Comparison of ENCODE assay signal across 8 cellular contexts in genomic region chr15:76060098-76060989, GRCh38. TPM values are rescaled to one million over a fixed set of nuclear protein-coding genes. Genes with fewer than 3 reads are reported as not detected.
A peak's percentile ranks its signal among the peaks of the same experiment; 100 is the strongest.
DNase-seq lines count a peak whose midpoint lies in the region; ATAC-seq and TF ChIP-seq lines count a peak whose summit lies in the region.

No MANE protein-coding gene starts in this region.

- no peaks in the 10 kb centered on the region for H3K9me3 Mint-ChIP-seq in GM23338

- H3K9me3 ChIP-seq in endocrine pancreas (ENCODE audit: control insufficient read depth, low read length) (no peaks in the 10 kb centered on the region), neutrophil (no peaks in the 10 kb centered on the region)

- no peaks in the 10 kb centered on the region for H3K36me3 Mint-ChIP-seq in GM23338 (ENCODE audit: low read depth)

- H3K4me3 ChIP-seq in GM23338 (peak overlapping the region; percentile 85), endocrine pancreas (ENCODE audit: control insufficient read depth, insufficient read depth, low read length) (no peak overlapping the region), neutrophil (ENCODE audit: low read depth in 1 of 2, low read length in 1 of 2) (peak overlapping the region; percentile 35 to 47)

- no peaks in the 10 kb centered on the region for H3K79me2 ChIP-seq in GM23338 (replicated peaks; ENCODE audit: insufficient read depth)

- peak overlapping the region; percentile 94 for H3K4me2 ChIP-seq in GM23338

- no peak for DNase-seq in GM23338 (ENCODE audit: low spot score)
- DNase-seq in T-helper 22 cell (ENCODE audit: low read depth): peak; percentile 13
- no peak for DNase-seq in NCI-H2029 (lab: John Stamatoyannopoulos, UW)
- no peak for DNase-seq in Kasumi-1 (lab: John Stamatoyannopoulos, UW)

- H3K4me1 Mint-ChIP-seq in GM23338: peaks cover 57% of the 10 kb centered on the region

- peak overlapping the region; percentile 99 for H2AFZ ChIP-seq in GM23338

- H3K27ac Mint-ChIP-seq in GM23338: no peak overlapping the region

- TF ChIP-seq CTCF in GM23338 (conservative IDR thresholded peaks at IDR 0.05; ENCODE audit: low read depth in 2 of 2) (no peak), neutrophil (IDR thresholded peaks at IDR 0.05) (no peak)

- H3K27ac ChIP-seq in GM23338 (ENCODE audit: low read depth) (no peak overlapping the region), neutrophil (no peak overlapping the region)

- H3K4me1 ChIP-seq in GM23338 (ENCODE audit: insufficient read depth): peaks cover 46% of the 10 kb centered on the region
- H3K4me1 ChIP-seq in endocrine pancreas (ENCODE audit: control insufficient read depth, insufficient read depth, low read length): peaks cover 7% of the 10 kb centered on the region
- H3K4me1 ChIP-seq in neutrophil (ENCODE audit: control insufficient read depth in 1 of 2, insufficient read depth in 1 of 2, low read depth in 1 of 2, low read length in 1 of 2): peaks cover 26 to 34% of the 10 kb centered on the region in 2 experiments

- H3K36me3 ChIP-seq in GM23338 (ENCODE audit: insufficient read depth) (no peaks in the 10 kb centered on the region), endocrine pancreas (ENCODE audit: control insufficient read depth, insufficient read depth, low read length) (no peaks in the 10 kb centered on the region), neutrophil (no peaks in the 10 kb centered on the region)

- H3K9ac ChIP-seq in endocrine pancreas (ENCODE audit: control insufficient read depth, insufficient read depth, low read length): peak overlapping the region; percentile 25

- H3F3A ChIP-seq in GM23338 (replicated peaks; ENCODE audit: low read depth): 0 out of 2 replicates have a peak, but pooled peaks cover 2% of the 10 kb centered on the region

- H3K4me3 Mint-ChIP-seq in GM23338: peak overlapping the region; percentile 76

- ATAC-seq in GM23338 (no peak; the same call in none of the 3 replicates), GM19035 (IDR thresholded peaks at IDR 0.05; ENCODE audit: unreplicated experiment) (no peak), HG02852 (IDR thresholded peaks at IDR 0.05; ENCODE audit: unreplicated experiment) (no peak)

- no peaks in the 10 kb centered on the region for H3K9me2 ChIP-seq in GM23338 (ENCODE audit: insufficient read depth)

- no peaks in the 10 kb centered on the region for H4K20me1 ChIP-seq in GM23338 (replicated peaks; ENCODE audit: insufficient read depth)

- peaks cover 22% of the 10 kb centered on the region for H3K27me3 Mint-ChIP-seq in GM23338 (ENCODE audit: insufficient read depth, low read depth, poor library complexity)

- H3K27me3 ChIP-seq in GM23338 (ENCODE audit: insufficient read depth) (peaks cover 25% of the 10 kb centered on the region), endocrine pancreas (ENCODE audit: control insufficient read depth, insufficient read depth, low read length) (no peaks in the 10 kb centered on the region), neutrophil (peaks cover 61% of the 10 kb centered on the region)

TF ChIP-seq in GM23338, 12 proteins besides CTCF, POLR2A, EP300 and RAD21 (continues in another document):
- TF ChIP-seq REST (IDR thresholded peaks at IDR 0.05; ENCODE audit: unreplicated experiment) (no peak), POLR2AphosphoS5 (IDR thresholded peaks at IDR 0.05; ENCODE audit: low read depth) (no peak), EZH2phosphoT487 (IDR thresholded peaks at IDR 0.05; ENCODE audit: unreplicated experiment) (no peak), ZNF331 (CRISPR knock-in tag; IDR thresholded peaks at IDR 0.05; ENCODE audit: low read depth) (no peak), ETS1 (IDR thresholded peaks at IDR 0.05) (no peak), CREB1 (CRISPR knock-in tag; IDR thresholded peaks at IDR 0.05; ENCODE audit: low read depth) (no peak), ZNF114 (CRISPR knock-in tag; IDR thresholded peaks at IDR 0.05) (no peak)

RNA-seq across cellular contexts. Expression of gene TMEM266, which starts 0.6 kb away (rescaled TPM):
- 2.8 and 5.0 TPM in 2 replicates for total RNA-seq in GM23338 (2014; rRNA removed; shearing (Covaris generic))
- polyA plus RNA-seq in GM23338 (2016; fragmentation: Nextera tagmentation; extraction: Ambion mirVana): 0.28 and 0.42 TPM in 2 replicates

RNA-seq across cellular contexts. Expression of gene NRG4, which starts 48.1 kb away (rescaled TPM):
- 0.21 TPM in 1 of 2 replicates, not detected in the other for total RNA-seq in GM23338 (2014; rRNA removed; shearing (Covaris generic))
- polyA plus RNA-seq in GM23338 (2016; fragmentation: Nextera tagmentation; extraction: Ambion mirVana): 0.28 and 0.47 TPM in 2 replicates
